18 cellular contexts compared by ENCODE assay signal in the genomic region with DNA sequence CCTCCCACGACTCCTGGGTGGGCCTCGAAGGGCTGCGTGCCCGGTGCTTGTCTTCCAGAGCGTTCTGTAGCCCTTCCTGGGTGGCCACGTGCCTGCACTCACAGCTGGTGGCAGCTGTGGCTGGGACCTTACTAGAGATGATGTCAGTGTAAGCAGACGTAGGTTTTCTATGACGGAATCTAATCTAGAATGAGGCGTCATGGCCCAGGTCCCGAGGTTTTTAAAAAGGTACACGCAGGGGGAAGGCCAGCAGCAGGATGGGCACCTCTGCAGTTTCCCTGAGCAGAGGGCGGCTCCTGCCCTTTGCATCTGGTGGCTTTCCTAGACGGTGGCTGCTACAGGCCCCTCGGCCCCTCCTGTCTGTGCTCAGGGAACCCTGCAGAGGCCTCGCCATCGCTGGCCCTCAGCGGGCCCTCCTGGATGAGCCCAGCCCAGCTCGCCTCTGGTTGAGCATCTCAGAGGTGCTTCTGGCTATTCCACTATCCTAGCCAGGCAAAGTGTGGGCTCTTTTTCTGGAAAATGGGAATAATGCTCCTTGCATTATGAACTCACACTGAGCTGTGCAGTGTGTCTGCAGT. TPM values are rescaled to one million over a fixed set of nuclear protein-coding genes. Genes with fewer than 3 reads are reported as not detected.
DNase-seq lines count a peak whose midpoint lies in the region; ATAC-seq and TF ChIP-seq lines count a peak whose summit lies in the region.
"Had no signal": no experiment of that assay in that cellular context is flagged by ENCODE, and none has a peak within 500 bp of the region (broad histone marks: within the 10 kb centered on the region; RNA-seq: fewer than 3 reads in every experiment).

No MANE protein-coding gene starts in this region.

- H2BK5ac ChIP-seq in mesendoderm (ENCODE audit: low read length) = no peak overlapping the region

- H3K79me2 ChIP-seq in osteoblast (ENCODE audit: insufficient read depth, low read length) (no peaks in the 10 kb centered on the region), mesendoderm (ENCODE audit: control insufficient read depth, insufficient read depth, low read length) (no peaks in the 10 kb centered on the region)

- intact Hi-C loops in Right ventricle myocardium inferior (cut with DNase I) (no loop called here), left ventricle myocardium inferior (cut with micrococcal nuclease) (no loop called here)

- H3K56ac ChIP-seq in mesendoderm (ENCODE audit: low read length) = no peak overlapping the region

- no peak for TF ChIP-seq CTCF in right atrium auricular region (IDR thresholded peaks at IDR 0.05)
- no peak for TF ChIP-seq CTCF in left ventricle myocardium inferior (IDR thresholded peaks at IDR 0.05; ENCODE audit: borderline replicate concordance)
- TF ChIP-seq CTCF in osteoblast (IDR thresholded peaks at IDR 0.05; ENCODE audit: extremely low read depth, low read depth, low read length) = no peak

- H3K18ac ChIP-seq in mesendoderm (ENCODE audit: low read length) = no peak overlapping the region

- H2AFZ ChIP-seq in osteoblast (ENCODE audit: low read length) = no peak overlapping the region
- H2AFZ ChIP-seq: GM23338 had no signal

- peak; percentile 75 for ATAC-seq in Right ventricle myocardium inferior
- ATAC-seq: GM23338, HCT116 had no signal

- H2BK15ac ChIP-seq in mesendoderm (replicated peaks; ENCODE audit: low read depth) = no peak overlapping the region

- H3K27me3 ChIP-seq in right atrium auricular region (no peaks in the 10 kb centered on the region), left ventricle myocardium inferior (ENCODE audit: low read depth) (peaks cover 67% of the 10 kb centered on the region), osteoblast (ENCODE audit: insufficient read depth, low read length) (no peaks in the 10 kb centered on the region), mesendoderm (ENCODE audit: insufficient read depth, low read length, poor library complexity) (no peaks in the 10 kb centered on the region)
- H3K27me3 ChIP-seq: MG63 had no signal

- H3K27ac ChIP-seq in right atrium auricular region (no peak overlapping the region), left ventricle myocardium inferior (replicated peaks) (no peak overlapping the region), osteoblast (ENCODE audit: low read depth, low read length) (no peak overlapping the region), mesendoderm (ENCODE audit: low read depth, low read length) (no peak overlapping the region)
- H3K27ac ChIP-seq: 22Rv1 had no signal

- H2BK120ac ChIP-seq in mesendoderm (ENCODE audit: low read depth, low read length) = no peak overlapping the region

- H3K4me1 ChIP-seq in right atrium auricular region = no peaks in the 10 kb centered on the region
- no peaks in the 10 kb centered on the region for H3K4me1 ChIP-seq in left ventricle myocardium inferior
- H3K4me1 ChIP-seq in osteoblast (ENCODE audit: insufficient read depth, low read length) = no peaks in the 10 kb centered on the region
- H3K4me1 ChIP-seq in mesendoderm (ENCODE audit: control insufficient read depth, low read depth, low read length) = no peaks in the 10 kb centered on the region

- H3K4me3 ChIP-seq in right atrium auricular region (no peak overlapping the region), left ventricle myocardium inferior (no peak overlapping the region), osteoblast (ENCODE audit: insufficient read depth, low read length) (no peak overlapping the region), mesendoderm (ENCODE audit: low read length) (no peak overlapping the region)
- H3K4me3 ChIP-seq: GM23338, MG63 had no signal

- no CpG with 5 or more reads among the region's 18 CpGs for WGBS in mesendoderm (ENCODE audit: extremely low coverage, insufficient coverage, low lambda C conversion rate)

- H4K8ac ChIP-seq in mesendoderm (ENCODE audit: low read depth, low read length) = no peak overlapping the region

- H3K36me3 ChIP-seq in right atrium auricular region (no peaks in the 10 kb centered on the region), left ventricle myocardium inferior (no peaks in the 10 kb centered on the region), osteoblast (ENCODE audit: insufficient read depth, low read length) (no peaks in the 10 kb centered on the region), mesendoderm (ENCODE audit: control insufficient read depth, insufficient read depth, low read length) (no peaks in the 10 kb centered on the region)
- H3K36me3 ChIP-seq: MG63 had no signal

- H3K9ac ChIP-seq in mesendoderm (ENCODE audit: low read length) = no peak overlapping the region
- H3K9ac ChIP-seq: SK-N-SH had no signal

- H3K4me2 ChIP-seq in osteoblast (ENCODE audit: insufficient read depth, low read length) (no peak overlapping the region), mesendoderm (ENCODE audit: low read length) (no peak overlapping the region)
- H3K4me2 ChIP-seq: GM23338, SK-N-SH had no signal

- H3K23ac ChIP-seq in mesendoderm (ENCODE audit: low read length) = no peak overlapping the region

- H3K79me1 ChIP-seq in mesendoderm (ENCODE audit: low read length) = no peaks in the 10 kb centered on the region

- DNase-seq in Right ventricle myocardium inferior (ENCODE audit: missing footprints) (no peak), right atrium auricular region (ENCODE audit: low spot score) (no peak), left ventricle myocardium inferior (peak; percentile 71), osteoblast (ENCODE audit: insufficient read length, low spot score, missing footprints) (peak; percentile 83), mesendoderm (no peak), UCSD-AML1 (lab: John Stamatoyannopoulos, UW; ENCODE audit: unreplicated experiment) (no peak), COLO829 (ENCODE audit: low spot score) (no peak), HuH-7 (ENCODE audit: low spot score) (no peak)
- DNase-seq: DND-41, KG1, MG63, NCI-H1092, NCI-H1694, NCI-H524, SK-N-SH had no signal

- H3K4ac ChIP-seq in mesendoderm (ENCODE audit: low read depth, low read length) = no peak overlapping the region

- no peaks in the 10 kb centered on the region for H4K20me1 ChIP-seq in osteoblast (ENCODE audit: insufficient read depth, low read length)

- H4K5ac ChIP-seq in mesendoderm (ENCODE audit: low read length) = no peak overlapping the region

- H2AK5ac ChIP-seq in mesendoderm (ENCODE audit: low read length) = no peak overlapping the region

- no peaks in the 10 kb centered on the region for H3K9me3 ChIP-seq in right atrium auricular region
- H3K9me3 ChIP-seq in left ventricle myocardium inferior (replicated peaks) = no peaks in the 10 kb centered on the region
- no peaks in the 10 kb centered on the region for H3K9me3 ChIP-seq in osteoblast (ENCODE audit: low read depth, low read length)
- H3K9me3 ChIP-seq: SK-N-SH had no signal

RNA-seq across cellular contexts. Expression of a gene that starts 49.6 kb away (rescaled TPM):
- total RNA-seq in Right ventricle myocardium inferior = 19.7 TPM
- 10 to 100 TPM; 25.4 to 26.9 TPM for total RNA-seq in right atrium auricular region
- 15.7 TPM for total RNA-seq in left ventricle myocardium inferior
- total RNA-seq in osteoblast = 307 and 324 TPM in 2 replicates
- polyA plus RNA-seq in mesendoderm (2013, experiment 1 of 2) = 60.4 TPM
- polyA plus RNA-seq in mesendoderm (2013, experiment 2 of 2) = 60.8 TPM

Comparison
In these comparisons a context has a peak if more than half of its experiments do, and no peak if none do; other contexts are left out.
1. DNase-seq: peak in left ventricle myocardium inferior (single experiment) and osteoblast (single experiment); none in Right ventricle myocardium inferior (single experiment), right atrium auricular region (single experiment), mesendoderm (single experiment), UCSD-AML1 (single experiment), COLO829 (single experiment) and HuH-7 (single experiment).
2. RNA of a gene that starts 49.6 kb away (total RNA-seq): 307 to 324 TPM in osteoblast; 25.4 to 26.9 TPM in right atrium auricular region, 19.7 TPM in Right ventricle myocardium inferior (single experiment) and 15.7 TPM in left ventricle myocardium inferior (single experiment); every median in the first group is over 10 times any median in the second.